ENCODE assay signal across 30 cellular contexts in the genomic region with DNA sequence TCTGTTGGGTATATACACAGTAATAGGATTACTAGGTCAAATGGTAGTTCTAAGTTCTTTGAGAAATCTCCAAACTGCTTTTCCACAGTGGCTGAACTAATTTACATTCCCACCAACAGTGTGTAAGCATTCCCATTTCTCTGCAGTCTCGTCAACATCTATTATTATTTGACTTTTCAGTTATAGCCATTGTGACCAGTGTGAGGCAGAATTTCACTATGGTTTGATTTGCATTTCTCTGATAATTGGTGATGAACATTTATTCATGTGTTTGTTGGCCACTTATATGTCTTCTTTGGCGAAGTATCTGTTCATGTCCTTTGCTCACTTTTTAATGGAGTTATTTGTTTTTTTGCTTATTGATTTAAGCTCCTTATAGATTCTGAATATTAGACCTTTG.
DNase-seq lines count a peak whose midpoint lies in the region; ATAC-seq, FAIRE-seq and TF ChIP-seq lines count a peak whose summit lies in the region.
"Had no signal": no experiment of that assay in that cellular context is flagged by ENCODE, and none has a peak within 500 bp of the region (broad histone marks: within the 10 kb centered on the region; RNA-seq: fewer than 3 reads in every experiment).

No MANE protein-coding gene starts in this region.

- no peaks in the 10 kb centered on the region for H3K9me1 ChIP-seq in endothelial cell of umbilical vein (replicated peaks; ENCODE audit: control insufficient read depth, extremely low read depth, insufficient read depth, low read length)

- DNase-seq in left ventricle myocardium inferior: no peak
- DNase-seq in left cardiac atrium: no peak
- DNase-seq in NAMALWA (ENCODE audit: low spot score): peak; percentile 7
- peak; percentile 14 for DNase-seq in endothelial cell of umbilical vein (ENCODE audit: low read depth, low spot score)
- DNase-seq in D341Med (ENCODE audit: low spot score): no peak
- DNase-seq in GM03348 (ENCODE audit: low spot score): no peak
- DNase-seq: activated B cell treated with CpG ODN at 0.5 μM for 24 hours; activated gamma-delta T cell treated with Interleukin-2 at 50 U/mL for 16 hours; activated naive CD8-positive, alpha-beta T cell treated with anti-CD3 and anti-CD28 coated beads, Interleukin-2, amount 10 ng/mL, durations not matched to agents 7 days and 5 days; activated T-cell treated with anti-CD3 and anti-CD28 coated beads, Interleukin-2, amount 50 U/mL, for 48 hours; aorta; CD8-positive, alpha-beta memory T cell; effector memory CD8-positive, alpha-beta T cell; head of caudate nucleus; midbrain; NCI-H1694; stimulated activated CD4-positive, alpha-beta T cell treated with anti-CD3 and anti-CD28 coated beads, Interleukin-4, amount 100 ng/mL, for 1 hour; tibial artery had no signal

- H3K27me3 ChIP-seq in left ventricle myocardium inferior (ENCODE audit: low read depth) (no peaks in the 10 kb centered on the region), endothelial cell of umbilical vein (ENCODE audit: control insufficient read depth in 2 of 2, insufficient read depth in 2 of 2, low read length in 2 of 2) (no peaks in the 10 kb centered on the region)
- H3K27me3 ChIP-seq: tibial artery, vagina had no signal

- BruUV-seq in endothelial cell of umbilical vein (replicated peaks; lab: Mats Ljungman, UMichigan): no TSS peak

- H3K36me3 ChIP-seq in left ventricle myocardium inferior: no peaks in the 10 kb centered on the region
- no peaks in the 10 kb centered on the region for H3K36me3 ChIP-seq in endothelial cell of umbilical vein (ENCODE audit: control insufficient read depth in 2 of 2, extremely low read depth in 1 of 2, insufficient read depth in 2 of 2, low read length in 2 of 2)
- H3K36me3 ChIP-seq: tibial artery, vagina had no signal

- TF ChIP-seq POLR2A in endothelial cell of umbilical vein (IDR thresholded peaks at IDR 0.05; ENCODE audit: low read depth, low read length): no peak

- H3K4me1 ChIP-seq in left ventricle myocardium inferior (no peaks in the 10 kb centered on the region), endothelial cell of umbilical vein (ENCODE audit: control insufficient read depth, extremely low read depth, insufficient read depth, low read length) (no peaks in the 10 kb centered on the region)
- H3K4me1 ChIP-seq: tibial artery, vagina had no signal

- POLR2A ChIA-PET in endothelial cell of umbilical vein (lab: Charles Lee): no interaction called here

- H3K9me3 ChIP-seq in left ventricle myocardium inferior (replicated peaks) (peaks cover 21% of the 10 kb centered on the region), endothelial cell of umbilical vein (replicated peaks; ENCODE audit: control insufficient read depth, insufficient read depth, low read length) (no peaks in the 10 kb centered on the region)
- H3K9me3 ChIP-seq: tibial artery, vagina had no signal

- H2AFZ ChIP-seq in endothelial cell of umbilical vein (ENCODE audit: low read depth, low read length): no peak overlapping the region
- H2AFZ ChIP-seq: GM23338 had no signal

- TF ChIP-seq CTCF in left ventricle myocardium inferior (IDR thresholded peaks at IDR 0.05; ENCODE audit: borderline replicate concordance): peak; percentile 11
- TF ChIP-seq CTCF in endothelial cell of umbilical vein (IDR thresholded peaks at IDR 0.05; ENCODE audit: extremely low read depth in 1 of 2, insufficient read depth in 1 of 2, low read depth in 1 of 2, low read length in 2 of 2): no peak

- intact Hi-C loops in left ventricle myocardium inferior (cut with micrococcal nuclease) (no loop called here), left cardiac atrium (cut with DNase I) (no loop called here), endothelial cell of umbilical vein (cut with micrococcal nuclease) (loop anchor here (1.0 kb wide), 1 partner anchor 667 kb away; no protein-coding TSS in a partner anchor)

- ATAC-seq in left cardiac atrium: no peak
- no peak for ATAC-seq in GM19467 (IDR thresholded peaks at IDR 0.05; ENCODE audit: unreplicated experiment)
- ATAC-seq in HG02759 (IDR thresholded peaks at IDR 0.05; ENCODE audit: unreplicated experiment): no peak
- ATAC-seq: effector memory CD8-positive, alpha-beta T cell; GM23338; naive thymus-derived CD8-positive, alpha-beta T cell; sciatic nerve had no signal

- H3K79me2 ChIP-seq in endothelial cell of umbilical vein (ENCODE audit: control insufficient read depth, insufficient read depth, low read length): no peaks in the 10 kb centered on the region

- dilution Hi-C loops in endothelial cell of umbilical vein (cut with MboI; ENCODE audit: extremely low pct_ligation_motif_present, low sequenced_read_pairs): no loop called here

- H3K9ac ChIP-seq in endothelial cell of umbilical vein (replicated peaks; ENCODE audit: extremely low read depth, insufficient read depth, low read length): no peak overlapping the region
- H3K9ac ChIP-seq: KMS-11 had no signal

- CTCF ChIA-PET in endothelial cell of umbilical vein (lab: Charles Lee): interaction anchor here (0.6 to 1.9 kb wide), 6 partner anchors 27 to 669 kb away, joined by 3 to 5 read pairs (median 3); no protein-coding TSS in a partner anchor

- no peak overlapping the region for H3K27ac ChIP-seq in left ventricle myocardium inferior (replicated peaks)
- H3K27ac ChIP-seq in endothelial cell of umbilical vein (ENCODE audit: insufficient read depth, low read depth, low read length): no peak overlapping the region
- H3K27ac ChIP-seq: HL-60, KMS-11, tibial artery, vagina had no signal

- FAIRE-seq in endothelial cell of umbilical vein (lab: Jason Lieb, UNC): no peak
- FAIRE-seq: bronchial epithelial cell, colon, G401.6, keratinocyte had no signal

- H4K20me1 ChIP-seq in endothelial cell of umbilical vein (replicated peaks; ENCODE audit: control insufficient read depth, extremely low read depth, insufficient read depth, low read length): no peaks in the 10 kb centered on the region

- H3K4me3 ChIP-seq in left ventricle myocardium inferior (no peak overlapping the region), endothelial cell of umbilical vein (replicated peaks in 1 of 3; ENCODE audit: insufficient read depth in 1 of 3, low read depth in 1 of 3, low read length in 3 of 3) (no peak overlapping the region)
- H3K4me3 ChIP-seq: GM23338, tibial artery, vagina had no signal

- no peak overlapping the region for H3K4me2 ChIP-seq in endothelial cell of umbilical vein (ENCODE audit: insufficient read depth, low read length)
- H3K4me2 ChIP-seq: GM23338, KMS-11 had no signal

TF ChIP-seq in endothelial cell of umbilical vein, 7 proteins besides CTCF, POLR2A, EP300 and RAD21:
- TF ChIP-seq POLR2AphosphoS5 (IDR thresholded peaks at IDR 0.05; ENCODE audit: insufficient read depth, low read depth, low read length) (no peak), FOS (IDR thresholded peaks at IDR 0.05; ENCODE audit: borderline replicate concordance, insufficient read depth, low read length) (no peak)

Comparison
In these comparisons a context has a peak if more than half of its experiments do, and no peak if none do; other contexts are left out.
1. DNase-seq: peak in NAMALWA (single experiment) and endothelial cell of umbilical vein (single experiment); none in left ventricle myocardium inferior (single experiment), left cardiac atrium (single experiment), D341Med (single experiment) and GM03348 (single experiment).